In genomic region chr5:120706877-120707276, GRCh38 we compare ENCODE assay signal across 16 cellular contexts.
DNase-seq lines count a peak whose midpoint lies in the region; ATAC-seq and TF ChIP-seq lines count a peak whose summit lies in the region.
"Had no signal": no experiment of that assay in that cellular context is flagged by ENCODE, and none has a peak within 500 bp of the region (broad histone marks: within the 10 kb centered on the region; RNA-seq: fewer than 3 reads in every experiment).

No MANE protein-coding gene starts in this region.

- no peak overlapping the region for H2BK12ac ChIP-seq in H9 (ENCODE audit: insufficient read length, low read depth, low read length)

- no peak overlapping the region for H2BK5ac ChIP-seq in H9 (ENCODE audit: insufficient read length, low read length)

- intact Hi-C loops in upper lobe of right lung (cut with DNase I): no loop called here

- H4K5ac ChIP-seq in H9 (ENCODE audit: insufficient read length, low read depth, low read length): no peak overlapping the region

- H3K27ac ChIP-seq in H9 (ENCODE audit: insufficient read length, low read depth, low read length) (no peak overlapping the region), iPS-18a (ENCODE audit: low read length) (no peak overlapping the region), upper lobe of right lung (no peak overlapping the region), MM.1S (ENCODE audit: low read length) (no peak overlapping the region)

- no peak overlapping the region for H4K8ac ChIP-seq in H9 (replicated peaks; ENCODE audit: insufficient read length, low read depth, low read length)

- no peak overlapping the region for H3K4ac ChIP-seq in H9 (ENCODE audit: low read depth, low read length)

- H3K4me1 Mint-ChIP-seq in H9 (peaks cover 45 to 61% of the 10 kb centered on the region in 2 experiments), WTC11 (peaks cover 51% of the 10 kb centered on the region), chondrocyte (ENCODE audit: low read depth) (peaks cover 16% of the 10 kb centered on the region)
- H3K4me1 Mint-ChIP-seq: B cell had no signal

- no peak overlapping the region for H2BK120ac ChIP-seq in H9 (ENCODE audit: low read depth, low read length, poor library complexity, severe bottlenecking)

- H3K79me2 ChIP-seq in H9 (ENCODE audit: insufficient read depth, low read length): peaks cover 1% of the 10 kb centered on the region; the same call in 1 of the 2 replicates
- no peaks in the 10 kb centered on the region for H3K79me2 ChIP-seq in MM.1S (ENCODE audit: low read length)

- peak overlapping the region; percentile 44 for H3K4me2 ChIP-seq in H9 (ENCODE audit: insufficient read depth, insufficient read length, low read length)
- no peak overlapping the region for H3K4me2 ChIP-seq in MM.1S (ENCODE audit: low read depth, low read length)

- no peaks in the 10 kb centered on the region for H3F3A ChIP-seq in MM.1S (ENCODE audit: insufficient read depth, low read length)

- no peaks in the 10 kb centered on the region for H3K23me2 ChIP-seq in H9 (ENCODE audit: insufficient read length, low read depth, low read length, poor library complexity, severe bottlenecking)

- H3K9ac ChIP-seq in H9 (ENCODE audit: extremely low read depth, insufficient read length, low read length) (no peak overlapping the region), iPS-18a (ENCODE audit: low read length) (no peak overlapping the region), MM.1S (ENCODE audit: low read length) (no peak overlapping the region)

- H4K20me1 ChIP-seq in H9 (ENCODE audit: control insufficient read depth, insufficient read depth, insufficient read length) (no peaks in the 10 kb centered on the region), MM.1S (ENCODE audit: insufficient read depth, low read length) (no peaks in the 10 kb centered on the region)

- H2BK20ac ChIP-seq in H9 (ENCODE audit: low read depth, low read length, poor library complexity, severe bottlenecking): no peak overlapping the region

- peaks cover 2% of the 10 kb centered on the region; the same call in 1 of the 2 replicates for H3K4me1 ChIP-seq in H9 (ENCODE audit: insufficient read depth, low read length)
- peaks cover 44% of the 10 kb centered on the region for H3K4me1 ChIP-seq in iPS-18a (ENCODE audit: control insufficient read depth, low read depth, low read length)
- H3K4me1 ChIP-seq in neuron (ENCODE audit: insufficient read depth, low read length): peaks cover 4% of the 10 kb centered on the region
- no peaks in the 10 kb centered on the region for H3K4me1 ChIP-seq in upper lobe of right lung
- H3K4me1 ChIP-seq in MM.1S (ENCODE audit: low read length): no peaks in the 10 kb centered on the region

- no peak overlapping the region for H3K56ac ChIP-seq in H9 (ENCODE audit: insufficient read length, low read depth, low read length)

- H3K36me3 ChIP-seq in iPS-18a (ENCODE audit: control insufficient read depth, low read depth, low read length): no peaks in the 10 kb centered on the region
- no peaks in the 10 kb centered on the region for H3K36me3 ChIP-seq in neuron (ENCODE audit: insufficient read depth, low read length)
- H3K36me3 ChIP-seq in upper lobe of right lung: no peaks in the 10 kb centered on the region
- no peaks in the 10 kb centered on the region for H3K36me3 ChIP-seq in MM.1S (replicated peaks; ENCODE audit: insufficient read depth, low read length)

- TF ChIP-seq CTCF in H9 (conservative IDR thresholded peaks at IDR 0.05): no peak
- no peak for TF ChIP-seq CTCF in WTC11 (IDR thresholded peaks at IDR 0.05)
- TF ChIP-seq CTCF in chondrocyte (IDR thresholded peaks at IDR 0.05): no peak
- TF ChIP-seq CTCF in upper lobe of right lung (IDR thresholded peaks at IDR 0.05): no peak
- TF ChIP-seq CTCF in MM.1S (IDR thresholded peaks at IDR 0.05; ENCODE audit: low read length): no peak

- no peak overlapping the region for H2AK5ac ChIP-seq in H9 (ENCODE audit: insufficient read length, low read length)

- CTCF ChIA-PET in WTC11 (lab: Charles Lee): no interaction called here

- no peaks in the 10 kb centered on the region for H3K79me1 ChIP-seq in H9 (ENCODE audit: insufficient read depth, low read depth, low read length, poor library complexity, severe bottlenecking)

- no peak overlapping the region for H3K18ac ChIP-seq in H9 (ENCODE audit: insufficient read length, low read depth, low read length)

- no peak overlapping the region for H3K27ac Mint-ChIP-seq in H9
- H3K27ac Mint-ChIP-seq in WTC11: no peak overlapping the region
- no peak overlapping the region for H3K27ac Mint-ChIP-seq in chondrocyte (ENCODE audit: unreplicated experiment)
- H3K27ac Mint-ChIP-seq: B cell; CD4-positive, alpha-beta T cell had no signal

- H3K4me3 Mint-ChIP-seq in H9 (no peak overlapping the region), WTC11 (no peak overlapping the region), chondrocyte (ENCODE audit: unreplicated experiment) (no peak overlapping the region)
- H3K4me3 Mint-ChIP-seq: B cell; CD4-positive, alpha-beta T cell had no signal

- DNase-seq in H9 (no peak), WTC11 (ENCODE audit: low spot score) (no peak), chondrocyte (ENCODE audit: low spot score) (no peak), upper lobe of right lung (no peak), MM.1S (no peak)
- DNase-seq: C1 segment of cervical spinal cord; Calu3; CD4-positive, alpha-beta T cell; DMS 273 treated with DMSO at 0.1 percent for 48 hours; H7 had no signal

- H3K27me3 ChIP-seq in H9 (ENCODE audit: insufficient read depth, low read length): peaks cover 7% of the 10 kb centered on the region; the same call in 1 of the 2 replicates
- peaks cover 29% of the 10 kb centered on the region for H3K27me3 ChIP-seq in iPS-18a (ENCODE audit: control insufficient read depth, insufficient read depth, low read length)
- H3K27me3 ChIP-seq in neuron (ENCODE audit: insufficient read depth, low read length): no peaks in the 10 kb centered on the region
- H3K27me3 ChIP-seq in upper lobe of right lung: no peaks in the 10 kb centered on the region
- no peaks in the 10 kb centered on the region for H3K27me3 ChIP-seq in MM.1S (replicated peaks; ENCODE audit: insufficient read depth, low read length)

- peak; percentile 77 for ATAC-seq in WTC11
- ATAC-seq in upper lobe of right lung: no peak
- no peak for ATAC-seq in HG02885 (IDR thresholded peaks at IDR 0.05; ENCODE audit: poor library complexity, unreplicated experiment)
- ATAC-seq: GM12878, K562 had no signal

- no peak overlapping the region for H3T11ph ChIP-seq in H9 (ENCODE audit: low read length)

- H3K36me3 Mint-ChIP-seq in H9 (ENCODE audit: insufficient read depth in 1 of 3, low read depth in 3 of 3): peaks cover 17 to 31% (median 22%) of the 10 kb centered on the region in 3 experiments
- peaks cover 24% of the 10 kb centered on the region for H3K36me3 Mint-ChIP-seq in WTC11
- no peaks in the 10 kb centered on the region for H3K36me3 Mint-ChIP-seq in chondrocyte (ENCODE audit: low read depth)

- H3K23ac ChIP-seq in H9 (ENCODE audit: insufficient read length, low read depth, low read length): no peak overlapping the region

- no peak overlapping the region for H2BK15ac ChIP-seq in H9 (ENCODE audit: low read depth, low read length)

- H3K9me2 ChIP-seq in MM.1S (replicated peaks; ENCODE audit: insufficient read depth, low read length): no peaks in the 10 kb centered on the region

- H3K4me3 ChIP-seq in iPS-18a (ENCODE audit: low read length) (peak overlapping the region; percentile 18), neuron (ENCODE audit: low read length) (no peak overlapping the region), upper lobe of right lung (no peak overlapping the region), MM.1S (ENCODE audit: low read length) (no peak overlapping the region)
- H3K4me3 ChIP-seq: GM12878, K562 had no signal

- POLR2A ChIA-PET in WTC11 (lab: Charles Lee): no interaction called here

- no peaks in the 10 kb centered on the region for H3K9me3 ChIP-seq in H9 (ENCODE audit: control insufficient read depth, low read depth, low read length)
- H3K9me3 ChIP-seq in iPS-18a (ENCODE audit: control insufficient read depth, low read depth, low read length): no peaks in the 10 kb centered on the region
- H3K9me3 ChIP-seq in neuron (ENCODE audit: low read length): no peaks in the 10 kb centered on the region
- H3K9me3 ChIP-seq in upper lobe of right lung: no peaks in the 10 kb centered on the region
- no peaks in the 10 kb centered on the region for H3K9me3 ChIP-seq in MM.1S (replicated peaks; ENCODE audit: insufficient read depth, low read length)

- H3K27me3 Mint-ChIP-seq in H9 (ENCODE audit: low read depth) (peaks cover 38% of the 10 kb centered on the region), WTC11 (ENCODE audit: low read depth) (peaks cover 76% of the 10 kb centered on the region), chondrocyte (ENCODE audit: low read depth) (peaks cover 16% of the 10 kb centered on the region)
- H3K27me3 Mint-ChIP-seq: B cell had no signal

- H2AFZ ChIP-seq in H9 (ENCODE audit: low read length): no peak overlapping the region
- peak overlapping the region; percentile 60 for H2AFZ ChIP-seq in neuron (ENCODE audit: low read depth, low read length)
- no peak overlapping the region for H2AFZ ChIP-seq in MM.1S (ENCODE audit: low read length)

- no peak overlapping the region for H4K91ac ChIP-seq in H9 (ENCODE audit: insufficient read length, low read depth, low read length)

- H3K9me3 Mint-ChIP-seq in H9: peaks cover 10 to 15% of the 10 kb centered on the region in 2 experiments; a peak in 3 of 5 replicates
- peaks cover 17% of the 10 kb centered on the region for H3K9me3 Mint-ChIP-seq in WTC11
- peaks cover 3% of the 10 kb centered on the region for H3K9me3 Mint-ChIP-seq in chondrocyte (ENCODE audit: low read depth)
- H3K9me3 Mint-ChIP-seq: CD4-positive, alpha-beta T cell had no signal

- H3K14ac ChIP-seq in H9 (ENCODE audit: insufficient read depth, low read length): no peak overlapping the region

TF ChIP-seq in WTC11, 78 proteins besides CTCF, POLR2A, EP300 and RAD21 (continues in another document):
- TF ChIP-seq HMGXB4 (CRISPR knock-in tag; IDR thresholded peaks at IDR 0.05) (no peak), GTF2I (CRISPR knock-in tag; conservative IDR thresholded peaks at IDR 0.05) (no peak), ZNF317 (CRISPR knock-in tag; IDR thresholded peaks at IDR 0.05; ENCODE audit: borderline replicate concordance, low read depth) (no peak), JAZF1 (CRISPR knock-in tag; IDR thresholded peaks at IDR 0.05) (no peak)
